ENCODE assay signal across 16 cellular contexts in genomic region chr5:126858441-126858840, GRCh38.
DNase-seq lines count a peak whose midpoint lies in the region; ATAC-seq and TF ChIP-seq lines count a peak whose summit lies in the region.
"Had no signal": no experiment of that assay in that cellular context is flagged by ENCODE, and none has a peak within 500 bp of the region (broad histone marks: within the 10 kb centered on the region; RNA-seq: fewer than 3 reads in every experiment).

No MANE protein-coding gene starts in this region.

- intact Hi-C loops in thyroid gland (cut with DNase I) (no loop called here), OCI-LY7 (cut with micrococcal nuclease; ENCODE audit: unreplicated experiment) (no loop called here)
- intact Hi-C loops in activated CD4-positive, alpha-beta memory T cell treated with anti-CD3 and anti-CD28 coated beads for 36 hours (cut with micrococcal nuclease) = no loop called here

- no peak for TF ChIP-seq POLR2A in thyroid gland (IDR thresholded peaks at IDR 0.05)

- no peak overlapping the region for H3K27ac ChIP-seq in iPS DF 6.9 (ENCODE audit: low read length)
- H3K27ac ChIP-seq in neuronal stem cell (replicated peaks; ENCODE audit: low read length) = no peak overlapping the region
- no peak overlapping the region for H3K27ac ChIP-seq in thyroid gland
- H3K27ac ChIP-seq in OCI-LY7 (ENCODE audit: low read depth, low read length, poor library complexity, severe bottlenecking) = no peak overlapping the region

- BruUV-seq in OCI-LY7 (replicated peaks; lab: Mats Ljungman, UMichigan) = no TSS peak

- H2BK5ac ChIP-seq in neuronal stem cell (ENCODE audit: low read length) = peak overlapping the region; percentile 24

- H3K36me3 Mint-ChIP-seq in WTC11 = peaks cover 30% of the 10 kb centered on the region
- peaks cover 13% of the 10 kb centered on the region for H3K36me3 Mint-ChIP-seq in activated CD4-positive, alpha-beta memory T cell treated with anti-CD3 and anti-CD28 coated beads for 36 hours

- no peaks in the 10 kb centered on the region for H3K9me2 ChIP-seq in OCI-LY7 (ENCODE audit: insufficient read depth, low read length)

- H3K4ac ChIP-seq in neuronal stem cell (ENCODE audit: low read length) = no peak overlapping the region

- H3K4me2 ChIP-seq in neuronal stem cell (ENCODE audit: insufficient read depth, low read length, poor library complexity, severe bottlenecking) (no peak overlapping the region), OCI-LY7 (ENCODE audit: low read length) (no peak overlapping the region)

- no peaks in the 10 kb centered on the region for H4K20me1 ChIP-seq in OCI-LY7 (ENCODE audit: insufficient read depth, low read length)

- peaks cover under 1% of the 10 kb centered on the region for H3K79me1 ChIP-seq in neuronal stem cell (ENCODE audit: low read depth, low read length)

- TF ChIP-seq CTCF in WTC11 (IDR thresholded peaks at IDR 0.05) = no peak
- TF ChIP-seq CTCF in thyroid gland (IDR thresholded peaks at IDR 0.05) = no peak
- TF ChIP-seq CTCF in OCI-LY7 (conservative IDR thresholded peaks at IDR 0.05; ENCODE audit: low read length) = no peak

- H3K4me1 ChIP-seq in iPS DF 6.9 (ENCODE audit: control insufficient read depth, insufficient read depth, low read length) (peaks cover 4% of the 10 kb centered on the region; the same call in 1 of the 2 replicates), neuronal stem cell (ENCODE audit: control insufficient read depth in 2 of 2, insufficient read depth in 1 of 2, low read depth in 1 of 2, low read length in 2 of 2) (peaks cover 2 to 6% of the 10 kb centered on the region in 2 donors), thyroid gland (no peaks in the 10 kb centered on the region), OCI-LY7 (ENCODE audit: insufficient read depth, low read length, poor library complexity, severe bottlenecking) (no peaks in the 10 kb centered on the region)

- H2AK5ac ChIP-seq in neuronal stem cell (ENCODE audit: low read depth, low read length) = no peak overlapping the region

- no peak overlapping the region for H3K9ac ChIP-seq in neuronal stem cell (ENCODE audit: low read depth, low read length, poor library complexity)

- no peak overlapping the region for H2BK12ac ChIP-seq in neuronal stem cell (ENCODE audit: low read length)

- no peak overlapping the region for H2BK120ac ChIP-seq in neuronal stem cell (ENCODE audit: low read depth, low read length)

- POLR2A ChIA-PET in WTC11 (lab: Charles Lee) = no interaction called here
- POLR2A ChIA-PET in activated CD4-positive, alpha-beta memory T cell treated with anti-CD3 and anti-CD28 coated beads for 36 hours (lab: Charles Lee) = no interaction called here
- POLR2A ChIA-PET in OCI-LY7 (lab: Charles Lee) = no interaction called here

- peak; percentile 87 for ATAC-seq in WTC11

- H2BK15ac ChIP-seq in neuronal stem cell (ENCODE audit: low read length) = peak overlapping the region; percentile 37

- H3K14ac ChIP-seq in neuronal stem cell (ENCODE audit: low read length) = no peak overlapping the region

- H4K8ac ChIP-seq in neuronal stem cell (ENCODE audit: low read depth, low read length) = no peak overlapping the region

- WGBS in iPS DF 6.9 (ENCODE audit: insufficient coverage, insufficient read length) = no CpG with 5 or more reads among the region's 11 CpGs
- WGBS in neuronal stem cell (ENCODE audit: extremely low coverage in 2 of 2, insufficient read length in 2 of 2, insufficient replicate concordance in 1 of 2), 2 donors = no CpG with 5 or more reads among the region's 11 CpGs
- 86 to 93% methylated on average over 10 to 11 of the region's 11 CpGs for WGBS in thyroid gland, 2 donors

- CTCF ChIA-PET in WTC11 (lab: Charles Lee) = interaction anchor here (0.8 kb wide), 1 partner anchor 13 kb away, joined by 3 read pairs; no protein-coding TSS in a partner anchor
- CTCF ChIA-PET in activated CD4-positive, alpha-beta memory T cell treated with anti-CD3 and anti-CD28 coated beads for 36 hours (lab: Charles Lee) = no interaction called here
- CTCF ChIA-PET in OCI-LY7 (lab: Charles Lee; ENCODE audit: unreplicated experiment) = no interaction called here

- H3K27ac Mint-ChIP-seq in WTC11 = peak overlapping the region; percentile 91
- H3K27ac Mint-ChIP-seq in activated CD4-positive, alpha-beta memory T cell treated with anti-CD3 and anti-CD28 coated beads for 36 hours = no peak overlapping the region
- H3K27ac Mint-ChIP-seq: CD4-positive, CD25-positive, alpha-beta regulatory T cell; IgD-negative memory B cell had no signal

- peak; percentile 67 for DNase-seq in H7
- peak; percentile 57 for DNase-seq in WTC11 (ENCODE audit: low spot score)
- DNase-seq in iPS DF 6.9 (ENCODE audit: low read depth, low spot score) = peak; percentile 41
- DNase-seq in neuronal stem cell (ENCODE audit: low spot score) = no peak
- DNase-seq in thyroid gland = no peak
- DNase-seq in NCI-H524 treated with DMSO at 0.1 percent for 48 hours (lab: John Stamatoyannopoulos, UW) = no peak
- no peak for DNase-seq in activated CD4-positive, alpha-beta memory T cell treated with anti-CD3 and anti-CD28 coated beads for 36 hours
- no peak for DNase-seq in OCI-LY7 (ENCODE audit: low spot score)
- DNase-seq: AML-193; CD4-positive, CD25-positive, alpha-beta regulatory T cell; DMS53; NCI-H1436 treated with DMSO at 0.1 percent for 48 hours; NCI-H2227 treated with DMSO at 0.1 percent for 48 hours; NCI-H69; NK-92 treated with Interleukin-12 subunit alpha and Interleukin-12 subunit beta, amount 100 ng/mL, for 24 hours had no signal

- peaks cover 1% of the 10 kb centered on the region; the same call in 1 of the 2 replicates for H3K36me3 ChIP-seq in H7 (replicated peaks; ENCODE audit: control insufficient read depth, insufficient read depth, low read length)
- H3K36me3 ChIP-seq in iPS DF 6.9 (ENCODE audit: control insufficient read depth, insufficient read depth, low read length) = no peaks in the 10 kb centered on the region; the same call in 1 of the 2 replicates
- H3K36me3 ChIP-seq in neuronal stem cell (replicated peaks in 1 of 2; ENCODE audit: control insufficient read depth in 2 of 2, insufficient read depth in 2 of 2, low read length in 2 of 2) = peaks cover 2 to 12% of the 10 kb centered on the region in 2 donors
- no peaks in the 10 kb centered on the region for H3K36me3 ChIP-seq in thyroid gland
- H3K36me3 ChIP-seq in OCI-LY7 (ENCODE audit: insufficient read depth, low read length) = peaks cover 13% of the 10 kb centered on the region

- H2AFZ ChIP-seq in neuronal stem cell (ENCODE audit: low read length) = no peak overlapping the region
- H2AFZ ChIP-seq in OCI-LY7 (ENCODE audit: low read length) = no peak overlapping the region

- H3K18ac ChIP-seq in neuronal stem cell (ENCODE audit: low read length) = peak overlapping the region; percentile 71

- H3K9me3 ChIP-seq in iPS DF 6.9 (ENCODE audit: control insufficient read depth, insufficient read depth, low read length) = no peaks in the 10 kb centered on the region
- H3K9me3 ChIP-seq in neuronal stem cell (replicated peaks in 1 of 2; ENCODE audit: control insufficient read depth in 2 of 2, insufficient read depth in 1 of 2, low read depth in 1 of 2, low read length in 2 of 2) = no peaks in the 10 kb centered on the region
- H3K9me3 ChIP-seq in thyroid gland = no peaks in the 10 kb centered on the region
- H3K9me3 ChIP-seq in OCI-LY7 (ENCODE audit: low read length) = no peaks in the 10 kb centered on the region

- H4K91ac ChIP-seq in neuronal stem cell (ENCODE audit: low read depth, low read length, poor library complexity) = no peak overlapping the region

- no peaks in the 10 kb centered on the region for H3K79me2 ChIP-seq in OCI-LY7 (ENCODE audit: insufficient read depth, low read depth, low read length)

- H3K23ac ChIP-seq in neuronal stem cell (ENCODE audit: low read depth, low read length, poor library complexity) = no peak overlapping the region

- no peak overlapping the region for H3K4me3 Mint-ChIP-seq in WTC11
- no peak overlapping the region for H3K4me3 Mint-ChIP-seq in activated CD4-positive, alpha-beta memory T cell treated with anti-CD3 and anti-CD28 coated beads for 36 hours
- H3K4me3 Mint-ChIP-seq: CD4-positive, CD25-positive, alpha-beta regulatory T cell; IgD-negative memory B cell had no signal

- no peaks in the 10 kb centered on the region for H3K27me3 ChIP-seq in H7 (ENCODE audit: control insufficient read depth, insufficient read depth, low read length)
- H3K27me3 ChIP-seq in iPS DF 6.9 (ENCODE audit: control insufficient read depth, insufficient read depth, low read length) = no peaks in the 10 kb centered on the region
- H3K27me3 ChIP-seq in neuronal stem cell (ENCODE audit: control insufficient read depth in 3 of 3, insufficient read depth in 3 of 3, low read depth in 1 of 3, low read length in 3 of 3) = no peaks in the 10 kb centered on the region
- no peaks in the 10 kb centered on the region for H3K27me3 ChIP-seq in thyroid gland

- no peaks in the 10 kb centered on the region for H3K27me3 Mint-ChIP-seq in WTC11 (ENCODE audit: low read depth)
- H3K27me3 Mint-ChIP-seq in activated CD4-positive, alpha-beta memory T cell treated with anti-CD3 and anti-CD28 coated beads for 36 hours = no peaks in the 10 kb centered on the region
- H3K27me3 Mint-ChIP-seq: CD4-positive, CD25-positive, alpha-beta regulatory T cell; IgD-negative memory B cell had no signal

- H3K9me3 Mint-ChIP-seq in WTC11 = peaks cover 14% of the 10 kb centered on the region
- H3K9me3 Mint-ChIP-seq in activated CD4-positive, alpha-beta memory T cell treated with anti-CD3 and anti-CD28 coated beads for 36 hours = no peaks in the 10 kb centered on the region
- H3K9me3 Mint-ChIP-seq: IgD-negative memory B cell had no signal

- H3K4me3 ChIP-seq in H7 (ENCODE audit: insufficient read depth, low read depth, low read length) (no peak overlapping the region), iPS DF 6.9 (ENCODE audit: low read length) (no peak overlapping the region), neuronal stem cell (ENCODE audit: low read length in 2 of 2) (no peak overlapping the region), thyroid gland (replicated peaks in 1 of 3) (no peak overlapping the region), OCI-LY7 (ENCODE audit: low read depth, low read length, poor library complexity, severe bottlenecking) (no peak overlapping the region)

- H3K4me1 Mint-ChIP-seq in WTC11 = peaks cover 17% of the 10 kb centered on the region
- peaks cover 14% of the 10 kb centered on the region for H3K4me1 Mint-ChIP-seq in activated CD4-positive, alpha-beta memory T cell treated with anti-CD3 and anti-CD28 coated beads for 36 hours (ENCODE audit: low read depth)

TF ChIP-seq in WTC11, 78 proteins besides CTCF, POLR2A, EP300 and RAD21 (continues in another document):
- peak; percentile 33; the same call in 1 of the 2 replicates for TF ChIP-seq USF2 (CRISPR knock-in tag; IDR thresholded peaks at IDR 0.05)

Comparison
In these comparisons a context has a peak if more than half of its experiments do, and no peak if none do; other contexts are left out.
1. DNase-seq: peak in H7 (single experiment), WTC11 (single experiment) and iPS DF 6.9 (single experiment); none in neuronal stem cell (single experiment), thyroid gland (0 of 2), NCI-H524 treated with DMSO at 0.1 percent for 48 hours (single experiment), activated CD4-positive, alpha-beta memory T cell treated with anti-CD3 and anti-CD28 coated beads for 36 hours (single experiment) and OCI-LY7 (single experiment).